Comparison of ENCODE assay signal across 1 cellular context in genomic region chr9:687994-688393, GRCh38.
TF ChIP-seq lines count a peak whose summit lies in the region.

No MANE protein-coding gene starts in this region.

TF ChIP-seq in GM23338, 12 proteins besides CTCF, POLR2A, EP300 and RAD21 (continued from another document):
- TF ChIP-seq, protein P1, sequence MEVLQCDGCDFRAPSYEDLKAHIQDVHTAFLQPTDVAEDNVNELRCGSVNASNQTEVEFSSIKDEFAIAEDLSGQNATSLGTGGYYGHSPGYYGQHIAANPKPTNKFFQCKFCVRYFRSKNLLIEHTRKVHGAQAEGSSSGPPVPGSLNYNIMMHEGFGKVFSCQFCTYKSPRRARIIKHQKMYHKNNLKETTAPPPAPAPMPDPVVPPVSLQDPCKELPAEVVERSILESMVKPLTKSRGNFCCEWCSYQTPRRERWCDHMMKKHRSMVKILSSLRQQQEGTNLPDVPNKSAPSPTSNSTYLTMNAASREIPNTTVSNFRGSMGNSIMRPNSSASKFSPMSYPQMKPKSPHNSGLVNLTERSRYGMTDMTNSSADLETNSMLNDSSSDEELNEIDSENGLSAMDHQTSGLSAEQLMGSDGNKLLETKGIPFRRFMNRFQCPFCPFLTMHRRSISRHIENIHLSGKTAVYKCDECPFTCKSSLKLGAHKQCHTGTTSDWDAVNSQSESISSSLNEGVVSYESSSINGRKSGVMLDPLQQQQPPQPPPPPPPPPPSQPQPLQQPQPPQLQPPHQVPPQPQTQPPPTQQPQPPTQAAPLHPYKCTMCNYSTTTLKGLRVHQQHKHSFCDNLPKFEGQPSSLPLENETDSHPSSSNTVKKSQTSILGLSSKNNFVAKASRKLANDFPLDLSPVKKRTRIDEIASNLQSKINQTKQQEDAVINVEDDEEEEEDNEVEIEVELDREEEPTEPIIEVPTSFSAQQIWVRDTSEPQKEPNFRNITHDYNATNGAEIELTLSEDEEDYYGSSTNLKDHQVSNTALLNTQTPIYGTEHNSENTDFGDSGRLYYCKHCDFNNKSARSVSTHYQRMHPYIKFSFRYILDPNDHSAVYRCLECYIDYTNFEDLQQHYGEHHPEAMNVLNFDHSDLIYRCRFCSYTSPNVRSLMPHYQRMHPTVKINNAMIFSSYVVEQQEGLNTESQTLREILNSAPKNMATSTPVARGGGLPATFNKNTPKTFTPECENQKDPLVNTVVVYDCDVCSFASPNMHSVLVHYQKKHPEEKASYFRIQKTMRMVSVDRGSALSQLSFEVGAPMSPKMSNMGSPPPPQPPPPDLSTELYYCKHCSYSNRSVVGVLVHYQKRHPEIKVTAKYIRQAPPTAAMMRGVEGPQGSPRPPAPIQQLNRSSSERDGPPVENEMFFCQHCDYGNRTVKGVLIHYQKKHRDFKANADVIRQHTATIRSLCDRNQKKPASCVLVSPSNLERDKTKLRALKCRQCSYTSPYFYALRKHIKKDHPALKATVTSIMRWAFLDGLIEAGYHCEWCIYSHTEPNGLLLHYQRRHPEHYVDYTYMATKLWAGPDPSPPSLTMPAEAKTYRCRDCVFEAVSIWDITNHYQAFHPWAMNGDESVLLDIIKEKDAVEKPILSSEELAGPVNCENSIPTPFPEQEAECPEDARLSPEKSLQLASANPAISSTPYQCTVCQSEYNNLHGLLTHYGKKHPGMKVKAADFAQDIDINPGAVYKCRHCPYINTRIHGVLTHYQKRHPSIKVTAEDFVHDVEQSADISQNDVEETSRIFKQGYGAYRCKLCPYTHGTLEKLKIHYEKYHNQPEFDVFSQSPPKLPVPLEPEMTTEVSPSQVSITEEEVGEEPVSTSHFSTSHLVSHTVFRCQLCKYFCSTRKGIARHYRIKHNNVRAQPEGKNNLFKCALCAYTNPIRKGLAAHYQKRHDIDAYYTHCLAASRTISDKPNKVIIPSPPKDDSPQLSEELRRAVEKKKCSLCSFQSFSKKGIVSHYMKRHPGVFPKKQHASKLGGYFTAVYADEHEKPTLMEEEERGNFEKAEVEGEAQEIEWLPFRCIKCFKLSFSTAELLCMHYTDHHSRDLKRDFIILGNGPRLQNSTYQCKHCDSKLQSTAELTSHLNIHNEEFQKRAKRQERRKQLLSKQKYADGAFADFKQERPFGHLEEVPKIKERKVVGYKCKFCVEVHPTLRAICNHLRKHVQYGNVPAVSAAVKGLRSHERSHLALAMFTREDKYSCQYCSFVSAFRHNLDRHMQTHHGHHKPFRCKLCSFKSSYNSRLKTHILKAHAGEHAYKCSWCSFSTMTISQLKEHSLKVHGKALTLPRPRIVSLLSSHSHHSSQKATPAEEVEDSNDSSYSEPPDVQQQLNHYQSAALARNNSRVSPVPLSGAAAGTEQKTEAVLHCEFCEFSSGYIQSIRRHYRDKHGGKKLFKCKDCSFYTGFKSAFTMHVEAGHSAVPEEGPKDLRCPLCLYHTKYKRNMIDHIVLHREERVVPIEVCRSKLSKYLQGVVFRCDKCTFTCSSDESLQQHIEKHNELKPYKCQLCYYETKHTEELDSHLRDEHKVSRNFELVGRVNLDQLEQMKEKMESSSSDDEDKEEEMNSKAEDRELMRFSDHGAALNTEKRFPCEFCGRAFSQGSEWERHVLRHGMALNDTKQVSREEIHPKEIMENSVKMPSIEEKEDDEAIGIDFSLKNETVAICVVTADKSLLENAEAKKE (CRISPR knock-in tag; IDR thresholded peaks at IDR 0.05), result no peak
- TF ChIP-seq EZH2phosphoT487 (IDR thresholded peaks at IDR 0.05; ENCODE audit: unreplicated experiment) (no peak), NANOG (IDR thresholded peaks at IDR 0.05; ENCODE audit: borderline replicate concordance) (no peak), ETS1 (IDR thresholded peaks at IDR 0.05) (no peak), JUNB (IDR thresholded peaks at IDR 0.05; ENCODE audit: unreplicated experiment) (no peak), STAT1 (IDR thresholded peaks at IDR 0.05; ENCODE audit: unreplicated experiment) (no peak), POLR2AphosphoS5 (IDR thresholded peaks at IDR 0.05; ENCODE audit: low read depth) (no peak)
- TF ChIP-seq, protein P2, sequence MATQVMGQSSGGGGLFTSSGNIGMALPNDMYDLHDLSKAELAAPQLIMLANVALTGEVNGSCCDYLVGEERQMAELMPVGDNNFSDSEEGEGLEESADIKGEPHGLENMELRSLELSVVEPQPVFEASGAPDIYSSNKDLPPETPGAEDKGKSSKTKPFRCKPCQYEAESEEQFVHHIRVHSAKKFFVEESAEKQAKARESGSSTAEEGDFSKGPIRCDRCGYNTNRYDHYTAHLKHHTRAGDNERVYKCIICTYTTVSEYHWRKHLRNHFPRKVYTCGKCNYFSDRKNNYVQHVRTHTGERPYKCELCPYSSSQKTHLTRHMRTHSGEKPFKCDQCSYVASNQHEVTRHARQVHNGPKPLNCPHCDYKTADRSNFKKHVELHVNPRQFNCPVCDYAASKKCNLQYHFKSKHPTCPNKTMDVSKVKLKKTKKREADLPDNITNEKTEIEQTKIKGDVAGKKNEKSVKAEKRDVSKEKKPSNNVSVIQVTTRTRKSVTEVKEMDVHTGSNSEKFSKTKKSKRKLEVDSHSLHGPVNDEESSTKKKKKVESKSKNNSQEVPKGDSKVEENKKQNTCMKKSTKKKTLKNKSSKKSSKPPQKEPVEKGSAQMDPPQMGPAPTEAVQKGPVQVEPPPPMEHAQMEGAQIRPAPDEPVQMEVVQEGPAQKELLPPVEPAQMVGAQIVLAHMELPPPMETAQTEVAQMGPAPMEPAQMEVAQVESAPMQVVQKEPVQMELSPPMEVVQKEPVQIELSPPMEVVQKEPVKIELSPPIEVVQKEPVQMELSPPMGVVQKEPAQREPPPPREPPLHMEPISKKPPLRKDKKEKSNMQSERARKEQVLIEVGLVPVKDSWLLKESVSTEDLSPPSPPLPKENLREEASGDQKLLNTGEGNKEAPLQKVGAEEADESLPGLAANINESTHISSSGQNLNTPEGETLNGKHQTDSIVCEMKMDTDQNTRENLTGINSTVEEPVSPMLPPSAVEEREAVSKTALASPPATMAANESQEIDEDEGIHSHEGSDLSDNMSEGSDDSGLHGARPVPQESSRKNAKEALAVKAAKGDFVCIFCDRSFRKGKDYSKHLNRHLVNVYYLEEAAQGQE (IDR thresholded peaks at IDR 0.05; ENCODE audit: unreplicated experiment), result no peak
TF ChIP-seq in GM23338: peak in this region for 0.
